28 cellular contexts compared by ENCODE assay signal in the genomic region with DNA sequence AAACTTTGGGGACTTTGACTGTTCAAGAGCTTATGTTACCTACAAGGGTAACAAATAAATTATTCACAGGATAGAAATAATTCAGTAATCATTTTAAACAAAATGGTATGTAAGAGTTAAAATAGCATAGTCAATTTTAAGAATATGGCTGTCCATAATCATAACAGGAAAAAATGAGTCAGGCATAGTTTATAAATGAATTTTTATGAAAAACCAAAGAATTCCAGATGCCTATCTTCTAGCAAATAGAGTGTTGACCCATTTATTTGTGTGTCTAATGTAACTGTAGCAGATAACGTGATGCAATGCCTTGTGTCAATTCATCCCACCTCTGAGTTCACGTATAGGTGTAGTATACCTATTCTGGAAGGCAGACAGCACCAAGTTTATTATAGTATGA.
"Had no signal": no experiment of that assay in that cellular context is flagged by ENCODE, and none has a peak within 500 bp of the region (broad histone marks: within the 10 kb centered on the region; RNA-seq: fewer than 3 reads in every experiment).

No MANE protein-coding gene starts in this region.

- DNase-seq: activated CD4-positive, alpha-beta memory T cell treated with anti-CD3 and anti-CD28 coated beads for 36 hours; activated CD4-positive, alpha-beta T cell treated with anti-CD3 and anti-CD28 coated beads for 36 hours; activated CD4-positive, alpha-beta T cell treated with anti-CD3 and anti-CD28 coated beads, Interleukin-2, amount 10 ng/mL, durations not matched to agents 24 days and 14 days; activated CD4-positive, CD25-positive, alpha-beta regulatory T cell; activated CD4-positive, CD25-positive, alpha-beta regulatory T cell treated with anti-CD3 and anti-CD28 coated beads, Interleukin-2, amount 50 U/mL, for 72 hours; activated CD8-positive, alpha-beta memory T cell treated with anti-CD3 and anti-CD28 coated beads, Interleukin-2, amount 10 ng/mL, durations not matched to agents 7 days and 5 days; activated CD8-positive, alpha-beta memory T cell treated with anti-CD3 and anti-CD28 coated beads, Interleukin-2, amount 50 U/mL, for 4 hours; activated CD8-positive, alpha-beta T cell treated with anti-CD3 and anti-CD28 coated beads, Interleukin-2, amount 10 ng/mL, durations not matched to agents 7 days and 5 days; activated gamma-delta T cell; activated naive CD4-positive, alpha-beta T cell; activated naive CD4-positive, alpha-beta T cell treated with anti-CD3 and anti-CD28 coated beads, Interleukin-2, amount 10 ng/mL, durations not matched to agents 7 days and 5 days; activated naive CD8-positive, alpha-beta T cell treated with anti-CD3 and anti-CD28 coated beads, Interleukin-2, amount 10 ng/mL, durations not matched to agents 7 days and 5 days; activated T-cell treated with anti-CD3 and anti-CD28 coated beads, Interleukin-2, amount 50 U/mL, for 1 hour; activated T-cell treated with anti-CD3 and anti-CD28 coated beads, Interleukin-2, amount 50 U/mL, for 48 hours; amniotic stem cell; anterior cingulate cortex; brain microvascular endothelial cell; cortex of kidney; dermis blood vessel endothelial cell; effector CD4-positive, alpha-beta T cell; effector memory CD8-positive, alpha-beta T cell; erythroblast; foreskin melanocyte; heart right ventricle; T-helper 2 cell had no signal

- H3K4me1 ChIP-seq: esophagus muscularis mucosa, gastroesophageal sphincter, heart right ventricle had no signal

- H3K27me3 ChIP-seq: brain microvascular endothelial cell, esophagus muscularis mucosa, gastroesophageal sphincter, heart right ventricle had no signal

- ATAC-seq: activated CD4-positive, alpha-beta T cell treated with anti-CD3 and anti-CD28 coated beads for 36 hours; activated CD8-positive, alpha-beta memory T cell treated with anti-CD3 and anti-CD28 coated beads, Interleukin-2, amount 10 ng/mL, durations not matched to agents 7 days and 5 days; activated CD8-positive, alpha-beta T cell treated with anti-CD3 and anti-CD28 coated beads, Interleukin-2, amount 10 ng/mL, durations not matched to agents 7 days and 5 days; activated naive CD4-positive, alpha-beta T cell treated with anti-CD3 and anti-CD28 coated beads, Interleukin-2, amount 50 U/mL, for 72 hours; effector memory CD8-positive, alpha-beta T cell; gastroesophageal sphincter; heart right ventricle had no signal

- H3K4me3 ChIP-seq: esophagus muscularis mucosa, gastroesophageal sphincter, heart right ventricle had no signal

- H3K27ac ChIP-seq: brain microvascular endothelial cell, esophagus muscularis mucosa, gastroesophageal sphincter, heart right ventricle had no signal

- H3K36me3 ChIP-seq: brain microvascular endothelial cell, esophagus muscularis mucosa, gastroesophageal sphincter, heart right ventricle had no signal
